9 cellular contexts compared by ENCODE assay signal in the genomic region with DNA sequence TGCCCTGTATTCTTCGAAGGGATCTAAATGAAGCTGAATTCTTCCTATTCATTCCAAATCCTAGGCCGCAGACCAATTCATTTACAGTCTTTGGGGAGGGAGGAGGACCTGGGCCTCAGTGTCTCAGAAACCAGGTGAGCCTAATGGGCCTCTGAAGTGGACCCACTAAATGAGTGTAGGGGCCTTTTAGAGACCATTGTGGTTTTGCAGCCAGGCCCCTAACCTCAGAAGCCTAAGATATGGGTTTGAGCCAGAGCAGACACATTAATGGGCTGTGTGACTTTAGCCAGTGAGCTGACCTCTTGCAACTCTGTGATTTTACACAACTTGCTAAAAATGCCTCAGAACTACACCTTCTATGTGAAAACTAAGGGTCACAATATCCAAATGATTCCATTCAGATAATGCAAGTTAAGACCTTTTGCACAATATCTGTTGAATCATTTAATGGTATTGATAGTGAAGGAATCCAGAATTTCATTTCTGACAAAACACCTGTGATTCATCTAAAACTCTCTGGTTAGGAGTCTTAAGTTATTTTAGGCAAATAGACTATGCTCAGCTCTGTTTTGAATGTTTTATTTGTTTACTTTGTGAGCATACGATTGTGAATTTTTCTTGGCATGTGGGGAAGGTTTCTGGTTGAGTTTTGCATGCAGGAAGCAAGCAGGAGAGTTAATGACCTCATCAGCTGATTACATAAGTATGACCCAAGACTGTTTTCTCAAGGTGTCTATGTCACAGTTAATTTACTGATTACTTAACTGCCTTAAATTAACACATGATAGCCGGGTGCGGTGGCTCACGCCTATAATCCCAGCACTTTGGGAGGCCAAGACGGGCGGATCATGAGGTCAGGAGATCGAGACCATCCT.
DNase-seq lines count a peak whose midpoint lies in the region; ATAC-seq and TF ChIP-seq lines count a peak whose summit lies in the region.
"Had no signal": no experiment of that assay in that cellular context is flagged by ENCODE, and none has a peak within 500 bp of the region (broad histone marks: within the 10 kb centered on the region; RNA-seq: fewer than 3 reads in every experiment).

No MANE protein-coding gene starts in this region.

- no peak for ATAC-seq in HG02981 (IDR thresholded peaks at IDR 0.05; ENCODE audit: unreplicated experiment)

- H3K27ac ChIP-seq in subcutaneous abdominal adipose tissue (ENCODE audit: low read depth, low read length): peak overlapping the region; percentile 49

- DNase-seq in HCEC 1CT (peak; percentile 73), astrocyte of the spinal cord (ENCODE audit: low read depth, low spot score) (peak; percentile 65), cardiac septum (ENCODE audit: low spot score) (peak; percentile 58), SK-N-DZ (ENCODE audit: low spot score) (no peak), NCI-H2227 treated with DMSO at 0.1 percent for 48 hours (lab: John Stamatoyannopoulos, UW) (no peak)
- DNase-seq: Caco-2, NCI-H510A treated with DMSO at 0.1 percent for 48 hours had no signal

- TF ChIP-seq CTCF in astrocyte of the spinal cord (IDR thresholded peaks at IDR 0.05; ENCODE audit: low read depth, low read length): no peak

- in situ Hi-C loops in astrocyte of the spinal cord (cut with HindIII; ENCODE audit: low sequenced_read_pairs): no loop called here

- peak overlapping the region in 1 of 5 donors; percentile 11 for H3K9ac ChIP-seq in subcutaneous abdominal adipose tissue (ENCODE audit: low read length in 5 of 5)

- H3K9me3 ChIP-seq in subcutaneous abdominal adipose tissue (ENCODE audit: control insufficient read depth in 5 of 5, low read length in 5 of 5): no peaks in the 10 kb centered on the region
- H3K9me3 ChIP-seq: Caco-2 had no signal

- no peaks in the 10 kb centered on the region for H3K27me3 ChIP-seq in subcutaneous abdominal adipose tissue (ENCODE audit: control insufficient read depth in 5 of 5, insufficient read depth in 4 of 5, low read length in 5 of 5)

- peaks cover 3 to 33% (median 19%) of the 10 kb centered on the region in 5 donors for H3K36me3 ChIP-seq in subcutaneous abdominal adipose tissue (ENCODE audit: control insufficient read depth in 5 of 5, insufficient read depth in 5 of 5, low read length in 5 of 5)

- intact Hi-C loops in cardiac septum (cut with DNase I): no loop called here

- H3K4me3 ChIP-seq in astrocyte of the spinal cord (ENCODE audit: low read depth, low read length): no peak overlapping the region
- no peak overlapping the region for H3K4me3 ChIP-seq in subcutaneous abdominal adipose tissue (ENCODE audit: low read depth in 1 of 5, low read length in 5 of 5)

- H3K4me1 ChIP-seq in subcutaneous abdominal adipose tissue (ENCODE audit: control insufficient read depth in 5 of 5, insufficient read depth in 5 of 5, low read length in 5 of 5): peaks cover 0 to 14% (median 11%) of the 10 kb centered on the region in 5 donors
- H3K4me1 ChIP-seq: Caco-2 had no signal

Comparison
In these comparisons a context has a peak if more than half of its experiments do, and no peak if none do; other contexts are left out.
1. DNase-seq: peak in HCEC 1CT (single experiment), astrocyte of the spinal cord (single experiment) and cardiac septum (single experiment); none in SK-N-DZ (single experiment) and NCI-H2227 treated with DMSO at 0.1 percent for 48 hours (single experiment).